ENCODE assay signal across 1 cellular context in the genomic region with DNA sequence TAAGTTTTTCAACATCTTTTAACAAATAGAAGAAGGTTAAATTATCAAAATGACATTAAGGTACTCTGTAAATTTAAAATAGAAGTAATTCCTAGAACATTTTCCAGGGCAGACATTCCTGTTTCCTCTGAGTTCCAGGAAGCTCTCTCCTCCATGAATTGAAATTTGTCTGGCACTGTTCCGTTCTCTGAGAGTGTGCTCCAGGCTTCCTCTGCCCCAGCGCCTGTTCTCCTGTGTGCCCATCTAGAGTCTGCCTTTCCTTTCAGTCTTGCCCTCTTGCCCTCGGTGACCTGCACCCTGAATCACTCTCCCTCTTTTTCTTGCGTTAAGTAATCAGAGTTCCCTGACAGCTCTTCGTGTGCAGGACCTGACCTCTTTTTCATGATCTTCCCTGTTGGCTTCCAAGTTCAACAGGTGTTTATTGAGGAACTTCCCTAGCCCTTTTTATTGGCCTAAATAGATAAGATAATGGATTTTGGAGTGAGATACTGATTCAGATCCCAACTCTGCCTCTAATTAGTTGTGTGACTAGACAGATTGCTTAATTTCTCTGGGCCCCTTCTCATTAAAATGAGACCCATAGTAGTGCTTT.
TF ChIP-seq lines count a peak whose summit lies in the region.

No MANE protein-coding gene starts in this region.

TF ChIP-seq in HEK293, 187 proteins besides CTCF, POLR2A, EP300 and RAD21 (continued from another document):
- TF ChIP-seq, protein P1, sequence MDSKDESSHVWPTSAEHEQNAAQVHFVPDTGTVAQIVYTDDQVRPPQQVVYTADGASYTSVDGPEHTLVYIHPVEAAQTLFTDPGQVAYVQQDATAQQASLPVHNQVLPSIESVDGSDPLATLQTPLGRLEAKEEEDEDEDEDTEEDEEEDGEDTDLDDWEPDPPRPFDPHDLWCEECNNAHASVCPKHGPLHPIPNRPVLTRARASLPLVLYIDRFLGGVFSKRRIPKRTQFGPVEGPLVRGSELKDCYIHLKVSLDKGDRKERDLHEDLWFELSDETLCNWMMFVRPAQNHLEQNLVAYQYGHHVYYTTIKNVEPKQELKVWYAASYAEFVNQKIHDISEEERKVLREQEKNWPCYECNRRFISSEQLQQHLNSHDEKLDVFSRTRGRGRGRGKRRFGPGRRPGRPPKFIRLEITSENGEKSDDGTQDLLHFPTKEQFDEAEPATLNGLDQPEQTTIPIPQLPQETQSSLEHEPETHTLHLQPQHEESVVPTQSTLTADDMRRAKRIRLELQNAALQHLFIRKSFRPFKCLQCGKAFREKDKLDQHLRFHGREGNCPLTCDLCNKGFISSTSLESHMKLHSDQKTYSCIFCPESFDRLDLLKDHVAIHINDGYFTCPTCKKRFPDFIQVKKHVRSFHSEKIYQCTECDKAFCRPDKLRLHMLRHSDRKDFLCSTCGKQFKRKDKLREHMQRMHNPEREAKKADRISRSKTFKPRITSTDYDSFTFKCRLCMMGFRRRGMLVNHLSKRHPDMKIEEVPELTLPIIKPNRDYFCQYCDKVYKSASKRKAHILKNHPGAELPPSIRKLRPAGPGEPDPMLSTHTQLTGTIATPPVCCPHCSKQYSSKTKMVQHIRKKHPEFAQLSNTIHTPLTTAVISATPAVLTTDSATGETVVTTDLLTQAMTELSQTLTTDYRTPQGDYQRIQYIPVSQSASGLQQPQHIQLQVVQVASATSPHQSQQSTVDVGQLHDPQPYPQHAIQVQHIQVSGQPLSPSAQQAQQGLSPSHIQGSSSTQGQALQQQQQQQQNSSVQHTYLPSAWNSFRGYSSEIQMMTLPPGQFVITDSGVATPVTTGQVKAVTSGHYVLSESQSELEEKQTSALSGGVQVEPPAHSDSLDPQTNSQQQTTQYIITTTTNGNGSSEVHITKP (tag by site-specific recombination; IDR thresholded peaks at IDR 0.05) = no peak
- TF ChIP-seq SCRT1 (tag by site-specific recombination; IDR thresholded peaks at IDR 0.05; ENCODE audit: borderline replicate concordance) = peak; percentile 73
